12 cellular contexts compared by ENCODE assay signal in genomic region chr5:142784405-142784955, GRCh38. TPM values are rescaled to one million over a fixed set of nuclear protein-coding genes. Genes with fewer than 3 reads are reported as not detected.
A peak's percentile ranks its signal among the peaks of the same experiment; 100 is the strongest.
DNase-seq lines count a peak whose midpoint lies in the region; ATAC-seq, FAIRE-seq and TF ChIP-seq lines count a peak whose summit lies in the region.
"Had no signal": no experiment of that assay in that cellular context is flagged by ENCODE, and none has a peak within 500 bp of the region (broad histone marks: within the 10 kb centered on the region; RNA-seq: fewer than 3 reads in every experiment).

No MANE protein-coding gene starts in this region.

- no peak for TF ChIP-seq POLR2A in vagina (IDR thresholded peaks at IDR 0.05)

- intact Hi-C loops in right cardiac atrium (cut with DNase I), result no loop called here
- intact Hi-C loops in left cardiac atrium (cut with DNase I), result loop anchor here in 1 of 2 donors (5.0 kb wide), 1 partner anchor 43 kb away; no protein-coding TSS in a partner anchor
- intact Hi-C loops in activated CD4-positive, alpha-beta memory T cell treated with anti-CD3 and anti-CD28 coated beads for 36 hours (cut with micrococcal nuclease), result no loop called here
- intact Hi-C loops in naive thymus-derived CD4-positive, alpha-beta T cell (cut with micrococcal nuclease), result no loop called here
- intact Hi-C loops in vagina (cut with DNase I), result no loop called here
- intact Hi-C loops in pancreas (cut with DNase I), result no loop called here

- H3K27me3 ChIP-seq in right cardiac atrium (ENCODE audit: control insufficient read depth, insufficient read depth) (no peaks in the 10 kb centered on the region), vagina (no peaks in the 10 kb centered on the region), pancreas (no peaks in the 10 kb centered on the region)
- H3K27me3 ChIP-seq in naive thymus-derived CD4-positive, alpha-beta T cell (ENCODE audit: control insufficient read depth in 2 of 2, insufficient read depth in 2 of 2, low read length in 2 of 2), result no peaks in the 10 kb centered on the region

- H3K36me3 ChIP-seq in naive thymus-derived CD4-positive, alpha-beta T cell (ENCODE audit: control insufficient read depth in 2 of 3, insufficient read depth in 3 of 3, low read length in 3 of 3), result no peaks in the 10 kb centered on the region
- no peaks in the 10 kb centered on the region for H3K36me3 ChIP-seq in vagina
- no peaks in the 10 kb centered on the region for H3K36me3 ChIP-seq in pancreas

- TF ChIP-seq CTCF in vagina (IDR thresholded peaks at IDR 0.05) (no peak), pancreas (IDR thresholded peaks at IDR 0.05) (no peak)

- H3K27me3 Mint-ChIP-seq in activated CD4-positive, alpha-beta memory T cell treated with anti-CD3 and anti-CD28 coated beads for 36 hours, result no peaks in the 10 kb centered on the region
- no peaks in the 10 kb centered on the region for H3K27me3 Mint-ChIP-seq in naive thymus-derived CD4-positive, alpha-beta T cell

- CTCF ChIA-PET in activated CD4-positive, alpha-beta memory T cell treated with anti-CD3 and anti-CD28 coated beads for 36 hours (lab: Charles Lee), result interaction anchor here (0.6 to 3.0 kb wide), 10 partner anchors 13 to 1044 kb away, joined by 3 to 43 read pairs (median 8); partner anchors contain the start of gene ARHGAP26
- CTCF ChIA-PET in naive thymus-derived CD4-positive, alpha-beta T cell (lab: Charles Lee), result interaction anchor here (0.5 to 1.5 kb wide), 3 partner anchors 13 to 362 kb away, joined by 3 to 4 read pairs (median 3); no protein-coding TSS in a partner anchor

- H3K27ac Mint-ChIP-seq in activated CD4-positive, alpha-beta memory T cell treated with anti-CD3 and anti-CD28 coated beads for 36 hours, result peak overlapping the region; percentile 85
- H3K27ac Mint-ChIP-seq in naive thymus-derived CD4-positive, alpha-beta T cell, result peak overlapping the region in 3 of 9 donors; percentile 4 to 59 (median 21)

- H3K27ac ChIP-seq in right cardiac atrium (ENCODE audit: low read length), result peak overlapping the region; percentile 90
- no peak overlapping the region for H3K27ac ChIP-seq in naive thymus-derived CD4-positive, alpha-beta T cell (ENCODE audit: low read depth, low read length)
- H3K27ac ChIP-seq in vagina, result peak overlapping the region; percentile 20
- H3K27ac ChIP-seq in pancreas, result no peak overlapping the region

- peak overlapping the region; percentile 34 for H3K4me3 Mint-ChIP-seq in activated CD4-positive, alpha-beta memory T cell treated with anti-CD3 and anti-CD28 coated beads for 36 hours
- peak overlapping the region in 1 of 10 donors; percentile 27 for H3K4me3 Mint-ChIP-seq in naive thymus-derived CD4-positive, alpha-beta T cell

- no peak for FAIRE-seq in pancreas (lab: Jason Lieb, UNC)
- FAIRE-seq: GM12878 had no signal

- DNase-seq in right cardiac atrium (no peak), left cardiac atrium (no peak), vagina (ENCODE audit: extremely low spot score in 2 of 2) (no peak), pancreas (no peak), left lobe of liver (ENCODE audit: low spot score) (no peak), KG1 (lab: John Stamatoyannopoulos, UW) (no peak)
- DNase-seq in activated CD4-positive, alpha-beta memory T cell treated with anti-CD3 and anti-CD28 coated beads for 36 hours, result no peak
- no peak for DNase-seq in naive thymus-derived CD4-positive, alpha-beta T cell
- DNase-seq: activated effector memory CD4-positive, alpha-beta T cell treated with anti-CD3 and anti-CD28 coated beads, Interleukin-2, amount 50 U/mL, for 16 hours; Calu3; NCI-H1092 treated with DMSO at 0.1 percent for 48 hours had no signal

- WGBS in right cardiac atrium, result 74% methylated on average over 7 of the region's 7 CpGs
- WGBS in pancreas, 2 donors, result 92 to 97% methylated on average over 7 of the region's 7 CpGs

- H3K9me3 ChIP-seq in right cardiac atrium (ENCODE audit: control insufficient read depth, low read length) (no peaks in the 10 kb centered on the region), vagina (no peaks in the 10 kb centered on the region), pancreas (no peaks in the 10 kb centered on the region)
- H3K9me3 ChIP-seq in naive thymus-derived CD4-positive, alpha-beta T cell (ENCODE audit: control insufficient read depth in 2 of 3, low read length in 3 of 3), result no peaks in the 10 kb centered on the region

- H3K4me1 Mint-ChIP-seq in activated CD4-positive, alpha-beta memory T cell treated with anti-CD3 and anti-CD28 coated beads for 36 hours (ENCODE audit: low read depth), result peaks cover 49% of the 10 kb centered on the region
- H3K4me1 Mint-ChIP-seq in naive thymus-derived CD4-positive, alpha-beta T cell, result peaks cover 32 to 71% (median 49%) of the 10 kb centered on the region in 7 donors

- no peaks in the 10 kb centered on the region for H3K9me3 Mint-ChIP-seq in activated CD4-positive, alpha-beta memory T cell treated with anti-CD3 and anti-CD28 coated beads for 36 hours
- no peaks in the 10 kb centered on the region for H3K9me3 Mint-ChIP-seq in naive thymus-derived CD4-positive, alpha-beta T cell

- H3K4me3 ChIP-seq in right cardiac atrium (ENCODE audit: low read length) (no peak overlapping the region), vagina (peak overlapping the region in 1 of 2 donors; percentile 21), pancreas (no peak overlapping the region)
- H3K4me3 ChIP-seq in naive thymus-derived CD4-positive, alpha-beta T cell (ENCODE audit: low read length), result peak overlapping the region; percentile 43
- H3K4me3 ChIP-seq: GM12878 had no signal

- peaks cover 27% of the 10 kb centered on the region for H3K4me1 ChIP-seq in right cardiac atrium (ENCODE audit: control insufficient read depth, insufficient read depth, low read length)
- peaks cover 21 to 78% of the 10 kb centered on the region in 2 donors for H3K4me1 ChIP-seq in naive thymus-derived CD4-positive, alpha-beta T cell (ENCODE audit: control insufficient read depth in 2 of 2, insufficient read depth in 2 of 2, low read length in 2 of 2)
- H3K4me1 ChIP-seq in vagina, result peaks cover 18% of the 10 kb centered on the region
- peaks cover 0 to 11% (median 10%) of the 10 kb centered on the region in 3 donors for H3K4me1 ChIP-seq in pancreas

- H3K36me3 Mint-ChIP-seq in activated CD4-positive, alpha-beta memory T cell treated with anti-CD3 and anti-CD28 coated beads for 36 hours, result no peaks in the 10 kb centered on the region
- H3K36me3 Mint-ChIP-seq in naive thymus-derived CD4-positive, alpha-beta T cell, result peaks cover 0 to 12% (median 1%) of the 10 kb centered on the region in 5 donors

- POLR2A ChIA-PET in activated CD4-positive, alpha-beta memory T cell treated with anti-CD3 and anti-CD28 coated beads for 36 hours (lab: Charles Lee), result interaction anchor here (2.2 to 3.4 kb wide), 4 partner anchors 13 to 43 kb away, joined by 8 to 48 read pairs (median 23); partner anchors contain the start of gene ARHGAP26
- POLR2A ChIA-PET in naive thymus-derived CD4-positive, alpha-beta T cell (lab: Charles Lee), result interaction anchor here (1.9 kb wide), 1 partner anchor 13 kb away, joined by 8 read pairs; no protein-coding TSS in a partner anchor

- ATAC-seq in right cardiac atrium, result peak in 1 of 2 donors; percentile 2
- no peak for ATAC-seq in left cardiac atrium
- no peak for ATAC-seq in naive thymus-derived CD4-positive, alpha-beta T cell
- no peak for ATAC-seq in pancreas
- ATAC-seq in left lobe of liver, result no peak

RNA-seq across cellular contexts. Expression of gene ARHGAP26, which starts 14.3 kb away (rescaled TPM):
- total RNA-seq in right cardiac atrium (10 to 100 TPM; 44.4 to 56.9 (median 47.8) TPM), left cardiac atrium (10 to 100 TPM; 29.6 to 50.2 TPM), vagina (42.5 TPM), pancreas (10 to 100 TPM in 5 of 6 donors, 1 to 10 TPM in 1; 6.0 to 28.1 (median 10.4) TPM), left lobe of liver (7.4 TPM)
- polyA plus RNA-seq in right cardiac atrium (13.2 TPM), pancreas (1 to 10 TPM; 3.0 to 4.4 TPM)
- total RNA-seq in activated CD4-positive, alpha-beta memory T cell treated with anti-CD3 and anti-CD28 coated beads for 36 hours, result 10 to 100 TPM; 16.4 to 16.9 TPM
- 100 to 1,000 TPM in 1 of 5 experiments, 10 to 100 TPM in 4; 20.1 to 123 (median 29.1) TPM for total RNA-seq in naive thymus-derived CD4-positive, alpha-beta T cell
- polyA plus RNA-seq in naive thymus-derived CD4-positive, alpha-beta T cell, result 10 to 100 TPM; 10.5 to 12.9 TPM

Comparison
In these comparisons a context has a peak if more than half of its experiments do, and no peak if none do; other contexts are left out.
1. H3K27ac ChIP-seq: peak in right cardiac atrium (single experiment) and vagina (single experiment); none in naive thymus-derived CD4-positive, alpha-beta T cell (single experiment) and pancreas (0 of 4).